Comparison of ENCODE assay signal across 12 cellular contexts in the genomic region with DNA sequence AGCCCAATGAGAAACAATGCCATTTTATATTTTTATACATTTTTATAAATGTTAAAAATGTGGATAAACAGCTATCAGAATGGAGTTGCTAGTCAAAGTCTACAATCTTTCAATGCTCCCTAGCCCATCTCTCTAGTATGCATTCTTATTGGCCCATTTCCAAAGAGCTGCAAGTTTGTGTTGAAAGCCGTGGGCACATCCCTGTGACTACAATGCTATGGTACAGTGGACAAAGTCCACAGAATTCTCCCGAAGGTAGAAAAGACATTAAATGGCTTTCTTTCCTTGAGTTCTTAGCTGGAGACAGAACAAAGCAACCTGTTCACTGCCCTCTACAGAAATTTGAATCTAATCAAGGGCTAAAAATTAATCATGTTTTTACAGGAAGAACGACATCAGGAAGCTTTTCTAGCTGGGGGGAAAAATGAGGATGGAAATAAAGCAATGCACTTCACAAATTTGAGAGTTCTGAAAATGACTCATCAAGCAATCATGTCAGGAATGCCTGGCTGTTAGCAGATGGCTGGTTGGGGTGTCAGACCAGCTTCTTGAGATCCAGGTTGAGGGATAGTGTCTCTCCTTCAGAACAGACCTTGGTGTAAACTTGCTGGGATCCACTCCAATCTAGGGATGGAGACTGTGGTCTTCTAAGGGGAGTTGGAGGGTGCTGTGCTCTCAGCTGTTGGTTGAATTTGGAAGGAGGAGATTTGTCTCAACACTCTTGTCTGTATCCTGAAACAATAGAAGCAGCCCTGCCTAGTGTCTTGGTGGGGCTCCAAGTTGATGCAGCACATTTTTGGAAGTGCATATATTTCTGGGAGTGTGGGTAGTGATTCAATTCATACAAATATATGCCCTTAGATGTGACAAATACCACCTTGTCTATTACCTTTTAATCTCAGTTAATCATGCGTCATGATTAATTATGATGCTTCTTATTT.
DNase-seq lines count a peak whose midpoint lies in the region; ATAC-seq, FAIRE-seq and TF ChIP-seq lines count a peak whose summit lies in the region.
"Had no signal": no experiment of that assay in that cellular context is flagged by ENCODE, and none has a peak within 500 bp of the region (broad histone marks: within the 10 kb centered on the region; RNA-seq: fewer than 3 reads in every experiment).

No MANE protein-coding gene starts in this region.

- FAIRE-seq in bronchial epithelial cell (lab: Jason Lieb, UNC): no peak

- no peaks in the 10 kb centered on the region for H3K27me3 ChIP-seq in bronchial epithelial cell (ENCODE audit: control insufficient read depth, insufficient read depth, low read length)
- H3K27me3 ChIP-seq: BE2C had no signal

- no peak overlapping the region for H3K27ac Mint-ChIP-seq in activated T-cell treated with anti-CD3 and anti-CD28 coated beads, Interleukin-2, amount 50 U/mL, for 72 hours
- H3K27ac Mint-ChIP-seq: activated T-helper 2 cell treated with anti-CD3 and anti-CD28 coated beads, Interferon-gamma antibody, Interleukin-2, Interleukin-4, amounts not matched to agents 10 μg/mL and 5 μg/mL and 100 μg/mL, durations not matched to agents 14 hours and 24 hours and 36 hours had no signal

- ATAC-seq in activated T-cell treated with anti-CD3 and anti-CD28 coated beads, Interleukin-2, amount 50 U/mL, for 72 hours (replicated peaks in 1 of 2): no peak
- no peak for ATAC-seq in HG03045 (IDR thresholded peaks at IDR 0.05; ENCODE audit: unreplicated experiment)

- H3K36me3 Mint-ChIP-seq in activated T-cell treated with anti-CD3 and anti-CD28 coated beads, Interleukin-2, amount 50 U/mL, for 72 hours (ENCODE audit: insufficient read depth in 2 of 2): no peaks in the 10 kb centered on the region

- no peak for TF ChIP-seq CTCF in bronchial epithelial cell (IDR thresholded peaks at IDR 0.05; ENCODE audit: insufficient read depth, low read length, severe bottlenecking)

- no peak overlapping the region for H3K4me3 ChIP-seq in bronchial epithelial cell (ENCODE audit: low read depth, low read length)

- no peaks in the 10 kb centered on the region for H3K9me3 Mint-ChIP-seq in activated T-cell treated with anti-CD3 and anti-CD28 coated beads, Interleukin-2, amount 50 U/mL, for 72 hours
- H3K9me3 Mint-ChIP-seq: activated T-helper 2 cell treated with anti-CD3 and anti-CD28 coated beads, Interferon-gamma antibody, Interleukin-2, Interleukin-4, amounts not matched to agents 10 μg/mL and 5 μg/mL and 100 μg/mL, durations not matched to agents 14 hours and 24 hours and 36 hours had no signal

- no peak overlapping the region for H3K4me3 Mint-ChIP-seq in activated T-cell treated with anti-CD3 and anti-CD28 coated beads, Interleukin-2, amount 50 U/mL, for 72 hours

- DNase-seq in ACHN (peak; percentile 86), LHCN-M2 (ENCODE audit: low read depth) (peak; percentile 91), bronchial epithelial cell (ENCODE audit: low read depth) (peak; percentile 75), kidney tubule cell (ENCODE audit: low spot score) (peak; percentile 95), ecto neural progenitor cell (ENCODE audit: low spot score) (no peak), middle frontal gyrus (ENCODE audit: extremely low spot score, low spot score) (no peak)
- DNase-seq in activated T-cell treated with anti-CD3 and anti-CD28 coated beads, Interleukin-2, amount 50 U/mL, for 72 hours: no peak
- DNase-seq: BE2C, NCI-H1436 treated with DMSO at 0.1 percent for 48 hours, T-helper 1 cell had no signal

- in situ Hi-C loops in ACHN (cut with HindIII; ENCODE audit: low pct_ligation_motif_present, low pct_unique_long_range_greater_than_20kb, low sequenced_read_pairs): no loop called here

- H3K4me1 Mint-ChIP-seq in activated T-cell treated with anti-CD3 and anti-CD28 coated beads, Interleukin-2, amount 50 U/mL, for 72 hours (ENCODE audit: low read depth): no peaks in the 10 kb centered on the region

- no peaks in the 10 kb centered on the region for H3K36me3 ChIP-seq in bronchial epithelial cell (ENCODE audit: control insufficient read depth, insufficient read depth, low read length)
- H3K36me3 ChIP-seq: BE2C had no signal

- H3K27me3 Mint-ChIP-seq in activated T-cell treated with anti-CD3 and anti-CD28 coated beads, Interleukin-2, amount 50 U/mL, for 72 hours (ENCODE audit: low read depth): peaks cover 8% of the 10 kb centered on the region

Comparison
In these comparisons a context has a peak if more than half of its experiments do, and no peak if none do; other contexts are left out.
1. DNase-seq: peak in ACHN (single experiment), LHCN-M2 (single experiment), bronchial epithelial cell (single experiment) and kidney tubule cell (single experiment); none in activated T-cell treated with anti-CD3 and anti-CD28 coated beads, Interleukin-2, amount 50 U/mL, for 72 hours (0 of 2), ecto neural progenitor cell (single experiment) and middle frontal gyrus (single experiment).